16 cellular contexts compared by ENCODE assay signal in genomic region chr12:6903712-6904111, GRCh38. TPM values are rescaled to one million over a fixed set of nuclear protein-coding genes. Genes with fewer than 3 reads are reported as not detected.
A peak's percentile ranks its signal among the peaks of the same experiment; 100 is the strongest.
DNase-seq lines count a peak whose midpoint lies in the region; ATAC-seq and TF ChIP-seq lines count a peak whose summit lies in the region.
"Had no signal": no experiment of that assay in that cellular context is flagged by ENCODE, and none has a peak within 500 bp of the region (broad histone marks: within the 10 kb centered on the region; RNA-seq: fewer than 3 reads in every experiment).

No MANE protein-coding gene starts in this region.

- WGBS in hepatocyte (ENCODE audit: low lambda C conversion rate, missing lambda C conversion rate), result 69% methylated on average over 1 of the region's 1 CpG

- no peaks in the 10 kb centered on the region for H4K20me1 ChIP-seq in BLaER1
- H4K20me1 ChIP-seq in HCT116 (ENCODE audit: insufficient read depth), result no peaks in the 10 kb centered on the region
- H4K20me1 ChIP-seq in hepatocyte (ENCODE audit: insufficient read depth, poor library complexity, severe bottlenecking), result no peaks in the 10 kb centered on the region

- peaks cover 12% of the 10 kb centered on the region for H3K4me1 Mint-ChIP-seq in WTC11

- no peak overlapping the region; the same call in 1 of the 2 replicates for H3K27ac Mint-ChIP-seq in WTC11
- H3K27ac Mint-ChIP-seq: T-helper 2 cell treated with Interferon-gamma antibody and Interleukin-4, amounts not matched to agents 5 μg/mL and 100 μg/mL, for 36 hours had no signal

- no peak for DNase-seq in HCT116 (ENCODE audit: low read depth, low spot score)
- no peak for DNase-seq in SJCRH30
- DNase-seq in hepatocyte (ENCODE audit: low spot score), result no peak
- no peak for DNase-seq in uterus
- no peak for DNase-seq in WTC11 (ENCODE audit: low spot score)
- DNase-seq: activated CD4-positive, alpha-beta T cell treated with anti-CD3 and anti-CD28 coated beads, Interleukin-2, amount 50 U/mL, for 48 hours; BE2C; effector CD4-positive, alpha-beta T cell; foreskin melanocyte; islet precursor cell; NCI-H2081 had no signal

- H3K9ac ChIP-seq in BLaER1 (no peak overlapping the region), HCT116 (ENCODE audit: low read length) (peak overlapping the region; percentile 80; the same call in 1 of the 2 replicates)

- no peak overlapping the region for H3K4me3 ChIP-seq in BLaER1
- H3K4me3 ChIP-seq in HCT116 (replicated peaks in 1 of 2; ENCODE audit: low read depth in 1 of 2, low read length in 2 of 2), result peak overlapping the region in 1 of 2 experiments; percentile 82; a peak in 2 of 4 replicates
- H3K4me3 ChIP-seq in SJCRH30, result peak overlapping the region; percentile 60; the same call in 1 of the 2 replicates
- H3K4me3 ChIP-seq in hepatocyte, result no peak overlapping the region
- no peak overlapping the region for H3K4me3 ChIP-seq in uterus

- peaks cover 6% of the 10 kb centered on the region; the same call in 1 of the 2 replicates for H3K27me3 Mint-ChIP-seq in WTC11 (ENCODE audit: low read depth)

- BruUV-seq in HCT116 (replicated peaks; lab: Mats Ljungman, UMichigan), result no TSS peak

- intact Hi-C loops in HCT116 (cut with micrococcal nuclease), result no loop called here
- intact Hi-C loops in uterus (cut with DNase I; ENCODE audit: low total_unique reads), result no loop called here

- TF ChIP-seq POLR2A in HCT116 (IDR thresholded peaks at IDR 0.05; ENCODE audit: borderline replicate concordance, extremely low read depth, insufficient read depth, insufficient read length), result no peak
- no peak for TF ChIP-seq POLR2A in uterus (IDR thresholded peaks at IDR 0.05)

- H3K36me3 ChIP-seq in BLaER1, result peaks cover 20% of the 10 kb centered on the region; the same call in 1 of the 2 replicates
- no peaks in the 10 kb centered on the region for H3K36me3 ChIP-seq in HCT116 (ENCODE audit: control insufficient read depth in 1 of 2, insufficient read depth in 2 of 2, low read length in 2 of 2)
- H3K36me3 ChIP-seq in SJCRH30, result no peaks in the 10 kb centered on the region
- no peaks in the 10 kb centered on the region for H3K36me3 ChIP-seq in hepatocyte (replicated peaks; ENCODE audit: insufficient read depth, low read depth)
- H3K36me3 ChIP-seq in uterus, result no peaks in the 10 kb centered on the region
- H3K36me3 ChIP-seq: BE2C had no signal

- H3K4me3 Mint-ChIP-seq in WTC11, result no peak overlapping the region
- H3K4me3 Mint-ChIP-seq: T-helper 2 cell treated with Interferon-gamma antibody and Interleukin-4, amounts not matched to agents 5 μg/mL and 100 μg/mL, for 36 hours had no signal

- TF ChIP-seq RAD21 in HCT116 (IDR thresholded peaks at IDR 0.05; ENCODE audit: low read depth), result no peak

- H3K9me2 ChIP-seq in HCT116 (ENCODE audit: insufficient read depth) (no peaks in the 10 kb centered on the region), hepatocyte (replicated peaks; ENCODE audit: insufficient read depth) (no peaks in the 10 kb centered on the region)

- ATAC-seq in HCT116 (no peak), HG02623 (IDR thresholded peaks at IDR 0.05; ENCODE audit: unreplicated experiment) (no peak), WTC11 (no peak), HG03565 (IDR thresholded peaks at IDR 0.05; ENCODE audit: unreplicated experiment) (no peak)

- TF ChIP-seq CTCF in HCT116 (IDR thresholded peaks at IDR 0.05 in 2 of 3, conservative IDR thresholded peaks at IDR 0.05 in 1 of 3; ENCODE audit: borderline replicate concordance in 1 of 3, insufficient read depth in 1 of 3, low read depth in 2 of 3, low read length in 2 of 3) (no peak), hepatocyte (IDR thresholded peaks at IDR 0.05; ENCODE audit: poor library complexity) (no peak), uterus (IDR thresholded peaks at IDR 0.05) (no peak), WTC11 (IDR thresholded peaks at IDR 0.05) (no peak)

- H3K27me3 ChIP-seq in BLaER1 (no peaks in the 10 kb centered on the region), HCT116 (ENCODE audit: insufficient read depth, low read length) (no peaks in the 10 kb centered on the region), SJCRH30 (no peaks in the 10 kb centered on the region), hepatocyte (no peaks in the 10 kb centered on the region), uterus (no peaks in the 10 kb centered on the region)
- H3K27me3 ChIP-seq: BE2C, sigmoid colon had no signal

- H3K4me1 ChIP-seq in BLaER1 (peaks cover 26% of the 10 kb centered on the region), HCT116 (ENCODE audit: control insufficient read depth in 1 of 2, insufficient read depth in 2 of 2, low read length in 2 of 2) (peaks cover 10 to 31% of the 10 kb centered on the region in 2 experiments), SJCRH30 (peaks cover 10% of the 10 kb centered on the region; the same call in 1 of the 2 replicates), hepatocyte (ENCODE audit: insufficient read depth) (peaks cover 8% of the 10 kb centered on the region), uterus (peaks cover 0 to 4% of the 10 kb centered on the region in 2 donors)

- H3K9me3 Mint-ChIP-seq in WTC11, result no peaks in the 10 kb centered on the region
- H3K9me3 Mint-ChIP-seq: T-helper 2 cell treated with Interferon-gamma antibody and Interleukin-4, amounts not matched to agents 5 μg/mL and 100 μg/mL, for 36 hours had no signal

- POLR2A ChIA-PET in HCT116 (lab: Charles Lee) (interaction anchor here (1.3 to 1.5 kb wide), 3 partner anchors 12 to 22 kb away, joined by 3 to 4 read pairs (median 3); no protein-coding TSS in a partner anchor), WTC11 (lab: Charles Lee) (interaction anchor here (1.6 to 2.1 kb wide), 2 partner anchors 34 to 40 kb away, joined by 9 to 12 read pairs; partner anchors contain the start of genes C12orf57 and RNU7-1)

- peak overlapping the region; percentile 99 for H3K4me2 ChIP-seq in BLaER1
- H3K4me2 ChIP-seq in HCT116 (ENCODE audit: low read length), result peak overlapping the region; percentile 98
- H3K4me2 ChIP-seq in hepatocyte, result peak overlapping the region; percentile 88

- CTCF ChIA-PET in HCT116 (lab: Charles Lee) (interaction anchor here (1.5 kb wide), 1 partner anchor 22 kb away, joined by 5 read pairs; no protein-coding TSS in a partner anchor), WTC11 (lab: Charles Lee) (interaction anchor here (0.8 to 8.0 kb wide), 7 partner anchors 12 to 37 kb away, joined by 4 to 53 read pairs (median 10); partner anchors contain the start of genes SPSB2 and TPI1)

- no peak overlapping the region for H2AFZ ChIP-seq in HCT116 (ENCODE audit: low read depth, low read length, poor library complexity, severe bottlenecking)
- H2AFZ ChIP-seq in hepatocyte, result peak overlapping the region; percentile 89

- no peaks in the 10 kb centered on the region for H3K36me3 Mint-ChIP-seq in WTC11

- RAD21 ChIA-PET in HCT116 (lab: Charles Lee; ENCODE audit: low non-redundant PET in 1 of 2, low total read pairs in 2 of 2, uncharacterized antibody in 2 of 2, unreplicated experiment in 2 of 2), result no interaction called here

- H3K79me2 ChIP-seq in HCT116 (ENCODE audit: insufficient read depth, low read length) (no peaks in the 10 kb centered on the region), hepatocyte (no peaks in the 10 kb centered on the region)

- H3K9me3 ChIP-seq in BLaER1 (no peaks in the 10 kb centered on the region), HCT116 (ENCODE audit: control insufficient read depth in 1 of 2, insufficient read depth in 1 of 2, low read depth in 1 of 2, low read length in 2 of 2) (no peaks in the 10 kb centered on the region), SJCRH30 (replicated peaks) (no peaks in the 10 kb centered on the region), hepatocyte (ENCODE audit: low read depth) (no peaks in the 10 kb centered on the region), uterus (no peaks in the 10 kb centered on the region)
- H3K9me3 ChIP-seq: BE2C, sigmoid colon had no signal

- H3K27ac ChIP-seq in BLaER1 (no peak overlapping the region), HCT116 (ENCODE audit: low read depth, low read length) (0 out of 2 replicates have a peak overlapping the region, but pooled peaks have one; percentile 26), SJCRH30 (no peak overlapping the region), hepatocyte (peak overlapping the region; percentile 51), uterus (peak overlapping the region in 1 of 2 donors; percentile 84)

TF ChIP-seq in HCT116, 20 proteins besides CTCF, POLR2A, EP300 and RAD21 (continues in another document):
- TF ChIP-seq SRF (IDR thresholded peaks at IDR 0.05; ENCODE audit: low read depth), result no peak
- no peak for TF ChIP-seq POLR2AphosphoS5 (IDR thresholded peaks at IDR 0.05; ENCODE audit: low read depth, low read length)

TF ChIP-seq in WTC11, 78 proteins besides CTCF, POLR2A, EP300 and RAD21 (continues in another document):
- TF ChIP-seq GRHL2 (CRISPR knock-in tag; IDR thresholded peaks at IDR 0.05; ENCODE audit: insufficient replicate concordance, severe bottlenecking), result no peak

RNA-seq across cellular contexts. Expression of gene LRRC23, which starts 0.9 kb away (rescaled TPM):
- total RNA-seq in HCT116 (2021; ENCODE audit: unreplicated experiment), result 8.0 TPM
- polyA plus RNA-seq in HCT116 (2012), result 11.4 TPM in 2 replicates
- total RNA-seq in SJCRH30 (2014; rRNA removed; shearing (Covaris generic)), result 3.6 and 3.8 TPM in 2 replicates
- 8.2 and 9.3 TPM in 2 replicates for total RNA-seq in hepatocyte
- polyA plus RNA-seq in hepatocyte, result 9.9 and 12.9 TPM in 2 replicates
- 10 to 100 TPM in 2 of 4 donors, 1 to 10 TPM in 1, under 1 TPM in 1; 0.29 to 13.5 (median 10.6) TPM for total RNA-seq in uterus
- 3.1 to 5.3 TPM (median 4.9 TPM) in 3 replicates for total RNA-seq in WTC11 (2021)

RNA-seq across cellular contexts. Expression of gene ENO2, which starts 10.7 kb away (rescaled TPM):
- total RNA-seq in HCT116 (2021; ENCODE audit: unreplicated experiment), result 117 TPM
- 312 and 352 TPM in 2 replicates for polyA plus RNA-seq in HCT116 (2012)
- total RNA-seq in SJCRH30 (2014; rRNA removed; shearing (Covaris generic)), result 1.8 and 2.1 TPM in 2 replicates
- total RNA-seq in hepatocyte, result 11.1 and 11.8 TPM in 2 replicates
- polyA plus RNA-seq in hepatocyte, result 14.2 and 18.8 TPM in 2 replicates
- total RNA-seq in uterus, result 10 to 100 TPM in 3 of 4 donors, 1 to 10 TPM in 1; 9.7 to 84.7 (median 24.4) TPM
- 118 to 170 TPM (median 165 TPM) in 3 replicates for total RNA-seq in WTC11 (2021)

RNA-seq across cellular contexts. Expression of gene ATN1, which starts 24.0 kb away (rescaled TPM):
- total RNA-seq in HCT116 (2021; ENCODE audit: unreplicated experiment) (104 TPM), hepatocyte (11.1 and 15.8 TPM in 2 replicates), uterus (100 to 1,000 TPM in 1 of 4 donors, 10 to 100 TPM in 3; 10.8 to 283 (median 28.7) TPM), WTC11 (2021) (80.0 to 87.1 TPM (median 80.5 TPM) in 3 replicates)
- polyA plus RNA-seq in HCT116 (2012), result 82.2 and 91.6 TPM in 2 replicates
- total RNA-seq in SJCRH30 (2014; rRNA removed; shearing (Covaris generic)), result 13.2 and 14.2 TPM in 2 replicates
- 32.7 and 43.7 TPM in 2 replicates for polyA plus RNA-seq in hepatocyte

RNA-seq across cellular contexts. Expression of gene SPSB2, which starts 30.6 kb away (rescaled TPM):
- total RNA-seq in HCT116 (2021; ENCODE audit: unreplicated experiment), result 10.0 TPM
- 7.6 and 9.8 TPM in 2 replicates for polyA plus RNA-seq in HCT116 (2012)
- total RNA-seq in SJCRH30 (2014; rRNA removed; shearing (Covaris generic)), result 2.6 and 3.7 TPM in 2 replicates
- 10.8 and 14.1 TPM in 2 replicates for total RNA-seq in hepatocyte
- polyA plus RNA-seq in hepatocyte, result 11.0 and 13.8 TPM in 2 replicates
- 10 to 100 TPM in 1 of 4 donors, 1 to 10 TPM in 3; 2.8 to 11.3 (median 5.0) TPM for total RNA-seq in uterus
- 21.2 to 25.5 TPM (median 22.7 TPM) in 3 replicates for total RNA-seq in WTC11 (2021)

RNA-seq across cellular contexts. Expression of gene TPI1, which starts 36.4 kb away (rescaled TPM):
- total RNA-seq in HCT116 (2021; ENCODE audit: unreplicated experiment), result 1,068 TPM
- polyA plus RNA-seq in HCT116 (2012), result 1,589 and 1,878 TPM in 2 replicates
- 1,296 and 1,386 TPM in 2 replicates for total RNA-seq in SJCRH30 (2014; rRNA removed; shearing (Covaris generic))
- 571 and 614 TPM in 2 replicates for total RNA-seq in hepatocyte
- polyA plus RNA-seq in hepatocyte, result 891 and 918 TPM in 2 replicates
- total RNA-seq in uterus, result 100 to 1,000 TPM; 159 to 307 (median 240) TPM
- 1,045 to 1,242 TPM (median 1,195 TPM) in 3 replicates for total RNA-seq in WTC11 (2021)

Comparison
In these comparisons a context has a peak if more than half of its experiments do, and no peak if none do; other contexts are left out.
1. H3K27ac ChIP-seq: peak in HCT116 (single experiment) and hepatocyte (single experiment); none in BLaER1 (single experiment) and SJCRH30 (single experiment).
2. Peak in every context shown above with its lines, with median percentiles within 50 percentile points of each other: H3K4me2 ChIP-seq.